In genomic region chr9:130630506-130631330, GRCh38 we compare ENCODE assay signal across 15 cellular contexts. TPM values are rescaled to one million over a fixed set of nuclear protein-coding genes. Genes with fewer than 3 reads are reported as not detected.
DNase-seq lines count a peak whose midpoint lies in the region; ATAC-seq and TF ChIP-seq lines count a peak whose summit lies in the region.
"Had no signal": no experiment of that assay in that cellular context is flagged by ENCODE, and none has a peak within 500 bp of the region (broad histone marks: within the 10 kb centered on the region; RNA-seq: fewer than 3 reads in every experiment).

No MANE protein-coding gene starts in this region.

- POLR2A ChIA-PET in WTC11 (lab: Charles Lee): no interaction called here

- no peak overlapping the region for H3K27ac ChIP-seq in GM23338 (ENCODE audit: low read depth)
- peak overlapping the region; percentile 71 for H3K27ac ChIP-seq in left ventricle myocardium inferior (replicated peaks)
- H3K27ac ChIP-seq in osteoblast (ENCODE audit: low read depth, low read length): no peak overlapping the region
- H3K27ac ChIP-seq: A549, SJCRH30 had no signal

- H3K36me3 Mint-ChIP-seq in GM23338 (ENCODE audit: low read depth) (peaks cover 71% of the 10 kb centered on the region), WTC11 (peaks cover 53% of the 10 kb centered on the region)

- H3K27ac Mint-ChIP-seq in GM23338 (no peak overlapping the region), WTC11 (peak overlapping the region; percentile 68)
- H3K27ac Mint-ChIP-seq: IgD-negative memory B cell had no signal

- intact Hi-C loops in left ventricle myocardium inferior (cut with micrococcal nuclease): no loop called here

- DNase-seq in GM23338 (ENCODE audit: low spot score) (no peak), WTC11 (ENCODE audit: low spot score) (no peak), left ventricle myocardium inferior (peak; percentile 77), osteoblast (ENCODE audit: insufficient read length, low spot score, missing footprints) (peak; percentile 76), glomerular visceral epithelial cell (ENCODE audit: extremely low spot score) (no peak), GM19238 (ENCODE audit: insufficient read length, low spot score) (no peak)
- DNase-seq: NCI-H1436, NCI-H2081, NCI-H510A treated with DMSO at 0.1 percent for 48 hours, SJCRH30 had no signal

- H3K27me3 Mint-ChIP-seq in GM23338 (ENCODE audit: insufficient read depth, low read depth, poor library complexity) (peaks cover 14% of the 10 kb centered on the region), WTC11 (ENCODE audit: low read depth) (no peaks in the 10 kb centered on the region)
- H3K27me3 Mint-ChIP-seq: IgD-negative memory B cell had no signal

- H3K9me2 ChIP-seq in GM23338 (ENCODE audit: insufficient read depth): no peaks in the 10 kb centered on the region

- H3K4me1 ChIP-seq in GM23338 (ENCODE audit: insufficient read depth): peaks cover 23% of the 10 kb centered on the region
- H3K4me1 ChIP-seq in left ventricle myocardium inferior: peaks cover 65% of the 10 kb centered on the region
- H3K4me1 ChIP-seq in osteoblast (ENCODE audit: insufficient read depth, low read length): no peaks in the 10 kb centered on the region
- H3K4me1 ChIP-seq: A549 had no signal

- 0 out of 2 replicates have a peak, but pooled peaks cover 8% of the 10 kb centered on the region for H3F3A ChIP-seq in GM23338 (replicated peaks; ENCODE audit: low read depth)

- H3K4me1 Mint-ChIP-seq in GM23338 (peaks cover 30% of the 10 kb centered on the region), WTC11 (peaks cover 28% of the 10 kb centered on the region)
- H3K4me1 Mint-ChIP-seq: IgD-negative memory B cell had no signal

- ATAC-seq in GM23338 (peak; percentile 5), WTC11 (no peak), GM21423 (IDR thresholded peaks at IDR 0.05; ENCODE audit: unreplicated experiment) (no peak), GM19351 (IDR thresholded peaks at IDR 0.05; ENCODE audit: unreplicated experiment) (no peak)
- ATAC-seq: A549 had no signal

- H4K20me1 ChIP-seq in GM23338 (replicated peaks; ENCODE audit: insufficient read depth) (peaks cover 1% of the 10 kb centered on the region; the same call in 1 of the 2 replicates), osteoblast (ENCODE audit: insufficient read depth, low read length) (peaks cover 2% of the 10 kb centered on the region)

- H3K4me3 ChIP-seq in GM23338: no peak overlapping the region
- H3K4me3 ChIP-seq in left ventricle myocardium inferior: no peak overlapping the region
- H3K4me3 ChIP-seq in osteoblast (ENCODE audit: insufficient read depth, low read length): no peak overlapping the region
- H3K4me3 ChIP-seq: A549, SJCRH30 had no signal

- peak overlapping the region; percentile 72 for H3K4me2 ChIP-seq in GM23338
- H3K4me2 ChIP-seq in osteoblast (ENCODE audit: insufficient read depth, low read length): no peak overlapping the region
- H3K4me2 ChIP-seq: A549 had no signal

- CTCF ChIA-PET in WTC11 (lab: Charles Lee): interaction anchor here (0.8 to 1.0 kb wide), 2 partner anchors 10 to 170 kb away, joined by 3 read pairs; no protein-coding TSS in a partner anchor

- H3K9me3 Mint-ChIP-seq in GM23338: no peaks in the 10 kb centered on the region
- no peaks in the 10 kb centered on the region for H3K9me3 Mint-ChIP-seq in WTC11
- H3K9me3 Mint-ChIP-seq: IgD-negative memory B cell had no signal

- H3K4me3 Mint-ChIP-seq in GM23338: no peak overlapping the region
- H3K4me3 Mint-ChIP-seq in WTC11: no peak overlapping the region
- H3K4me3 Mint-ChIP-seq: IgD-negative memory B cell had no signal

- no peak overlapping the region for H2AFZ ChIP-seq in GM23338
- no peak overlapping the region for H2AFZ ChIP-seq in osteoblast (ENCODE audit: low read length)

- no peak for TF ChIP-seq CTCF in GM23338 (conservative IDR thresholded peaks at IDR 0.05; ENCODE audit: low read depth in 2 of 2)
- no peak for TF ChIP-seq CTCF in WTC11 (IDR thresholded peaks at IDR 0.05)
- TF ChIP-seq CTCF in left ventricle myocardium inferior (IDR thresholded peaks at IDR 0.05; ENCODE audit: borderline replicate concordance): no peak
- TF ChIP-seq CTCF in osteoblast (IDR thresholded peaks at IDR 0.05; ENCODE audit: extremely low read depth, low read depth, low read length): no peak

- H3K36me3 ChIP-seq in GM23338 (ENCODE audit: insufficient read depth) (peaks cover 9% of the 10 kb centered on the region; the same call in 1 of the 2 replicates), left ventricle myocardium inferior (peaks cover 91% of the 10 kb centered on the region), osteoblast (ENCODE audit: insufficient read depth, low read length) (peaks cover 77% of the 10 kb centered on the region)

- H3K79me2 ChIP-seq in GM23338 (replicated peaks; ENCODE audit: insufficient read depth): no peaks in the 10 kb centered on the region
- H3K79me2 ChIP-seq in osteoblast (ENCODE audit: insufficient read depth, low read length): no peaks in the 10 kb centered on the region

- H3K9me3 ChIP-seq in left ventricle myocardium inferior (replicated peaks) (no peaks in the 10 kb centered on the region), osteoblast (ENCODE audit: low read depth, low read length) (no peaks in the 10 kb centered on the region)
- H3K9me3 ChIP-seq: A549, SJCRH30 had no signal

- H3K27me3 ChIP-seq in GM23338 (ENCODE audit: insufficient read depth) (no peaks in the 10 kb centered on the region), left ventricle myocardium inferior (ENCODE audit: low read depth) (no peaks in the 10 kb centered on the region), osteoblast (ENCODE audit: insufficient read depth, low read length) (no peaks in the 10 kb centered on the region)
- H3K27me3 ChIP-seq: SJCRH30 had no signal

TF ChIP-seq in GM23338, 12 proteins besides CTCF, POLR2A, EP300 and RAD21 (continues in another document):
- no peak for TF ChIP-seq JUNB (IDR thresholded peaks at IDR 0.05; ENCODE audit: unreplicated experiment)
- TF ChIP-seq, protein P1, sequence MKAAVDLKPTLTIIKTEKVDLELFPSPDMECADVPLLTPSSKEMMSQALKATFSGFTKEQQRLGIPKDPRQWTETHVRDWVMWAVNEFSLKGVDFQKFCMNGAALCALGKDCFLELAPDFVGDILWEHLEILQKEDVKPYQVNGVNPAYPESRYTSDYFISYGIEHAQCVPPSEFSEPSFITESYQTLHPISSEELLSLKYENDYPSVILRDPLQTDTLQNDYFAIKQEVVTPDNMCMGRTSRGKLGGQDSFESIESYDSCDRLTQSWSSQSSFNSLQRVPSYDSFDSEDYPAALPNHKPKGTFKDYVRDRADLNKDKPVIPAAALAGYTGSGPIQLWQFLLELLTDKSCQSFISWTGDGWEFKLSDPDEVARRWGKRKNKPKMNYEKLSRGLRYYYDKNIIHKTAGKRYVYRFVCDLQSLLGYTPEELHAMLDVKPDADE (IDR thresholded peaks at IDR 0.05): no peak
- TF ChIP-seq EZH2phosphoT487 (IDR thresholded peaks at IDR 0.05; ENCODE audit: unreplicated experiment): no peak
- TF ChIP-seq ZNF331 (CRISPR knock-in tag; IDR thresholded peaks at IDR 0.05; ENCODE audit: low read depth): no peak
- TF ChIP-seq ZNF114 (CRISPR knock-in tag; IDR thresholded peaks at IDR 0.05): no peak
- TF ChIP-seq NANOG (IDR thresholded peaks at IDR 0.05; ENCODE audit: borderline replicate concordance): no peak
- TF ChIP-seq CREB1 (CRISPR knock-in tag; IDR thresholded peaks at IDR 0.05; ENCODE audit: low read depth): no peak
- TF ChIP-seq POLR2AphosphoS5 (IDR thresholded peaks at IDR 0.05; ENCODE audit: low read depth): no peak

TF ChIP-seq in WTC11, 78 proteins besides CTCF, POLR2A, EP300 and RAD21 (continues in another document):
- TF ChIP-seq ZNF263 (CRISPR knock-in tag; IDR thresholded peaks at IDR 0.05; ENCODE audit: low read depth): no peak
- no peak for TF ChIP-seq GRHL2 (CRISPR knock-in tag; IDR thresholded peaks at IDR 0.05; ENCODE audit: insufficient replicate concordance, severe bottlenecking)
- no peak for TF ChIP-seq ZSCAN18 (CRISPR knock-in tag; IDR thresholded peaks at IDR 0.05)
- no peak for TF ChIP-seq SMAD3 (CRISPR knock-in tag; IDR thresholded peaks at IDR 0.05; ENCODE audit: borderline replicate concordance)
- TF ChIP-seq, protein P2, sequence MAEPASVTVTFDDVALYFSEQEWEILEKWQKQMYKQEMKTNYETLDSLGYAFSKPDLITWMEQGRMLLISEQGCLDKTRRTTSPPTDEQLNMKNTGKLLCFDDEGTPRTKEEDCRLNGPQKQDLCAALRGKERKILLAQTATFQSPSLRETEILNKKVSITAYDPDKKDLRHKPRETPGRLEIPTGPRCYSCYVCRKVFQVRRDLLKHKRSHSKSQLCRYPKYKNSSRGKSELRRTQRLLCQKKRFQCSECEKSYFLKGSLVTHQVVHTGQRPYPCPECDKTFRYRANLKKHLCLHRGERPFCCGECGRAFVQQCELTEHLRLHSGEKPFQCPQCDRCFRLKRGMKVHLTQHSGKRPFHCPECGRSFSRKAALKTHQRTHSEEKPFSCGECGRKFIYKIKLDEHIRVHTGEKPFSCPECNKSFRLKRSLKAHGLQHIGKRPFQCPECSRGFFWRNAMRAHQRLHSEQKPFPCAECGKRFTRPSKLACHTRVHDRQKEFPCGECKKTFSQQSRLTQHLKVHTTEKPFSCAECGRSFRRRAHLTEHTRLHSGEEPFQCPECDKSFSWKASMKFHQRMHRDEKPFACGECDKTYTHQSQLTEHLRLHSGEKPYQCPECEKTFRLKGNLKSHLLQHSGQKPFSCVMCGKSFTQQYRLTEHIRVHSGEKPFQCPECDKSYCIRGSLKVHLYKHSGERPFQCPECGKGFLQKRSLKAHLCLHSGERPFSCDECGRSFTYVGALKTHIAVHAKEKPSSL (CRISPR knock-in tag; conservative IDR thresholded peaks at IDR 0.05): no peak

RNA-seq across cellular contexts. Expression of gene PRDM12, which starts 33.7 kb away (rescaled TPM):
- total RNA-seq in GM23338 (2014; rRNA removed; shearing (Covaris generic)): 0.78 TPM in 1 of 2 replicates, not detected in the other
- polyA plus RNA-seq in GM23338 (2016; fragmentation: Nextera tagmentation; extraction: Ambion mirVana): 0.11 and 0.14 TPM in 2 replicates
- total RNA-seq in WTC11 (2021) (0.07 to 0.09 TPM in 2 of 3 replicates, not detected in the other), left ventricle myocardium inferior (not detected), osteoblast (not detected in 2 replicates)
- total RNA-seq: LHCN-M2 had no signal
- polyA plus RNA-seq: IgD-negative memory B cell had no signal

RNA-seq across cellular contexts. Expression of gene FUBP3, which starts 51.3 kb away (rescaled TPM):
- total RNA-seq in GM23338 (2014; rRNA removed; shearing (Covaris generic)): 63.4 and 74.8 TPM in 2 replicates
- 38.0 and 42.5 TPM in 2 replicates for polyA plus RNA-seq in GM23338 (2016; fragmentation: Nextera tagmentation; extraction: Ambion mirVana)
- total RNA-seq in WTC11 (2021) (68.4 to 83.0 TPM (median 69.6 TPM) in 3 replicates), left ventricle myocardium inferior (22.6 TPM), osteoblast (45.6 and 46.3 TPM in 2 replicates)

Comparison
In these comparisons a context has a peak if more than half of its experiments do, and no peak if none do; other contexts are left out.
1. DNase-seq: peak in left ventricle myocardium inferior (single experiment) and osteoblast (single experiment); none in GM23338 (single experiment), WTC11 (single experiment), glomerular visceral epithelial cell (single experiment) and GM19238 (single experiment).